In genomic region chr11:15653191-15653590, GRCh38 we compare ENCODE assay signal across 32 cellular contexts.
"Had no signal": no experiment of that assay in that cellular context is flagged by ENCODE, and none has a peak within 500 bp of the region (broad histone marks: within the 10 kb centered on the region; RNA-seq: fewer than 3 reads in every experiment).

No MANE protein-coding gene starts in this region.

- DNase-seq: activated B cell treated with CpG ODN at 0.5 μM for 24 hours; activated CD4-positive, alpha-beta memory T cell treated with anti-CD3 and anti-CD28 coated beads for 36 hours; activated CD4-positive, alpha-beta T cell treated with anti-CD3 and anti-CD28 coated beads for 4 hours; activated CD4-positive, alpha-beta T cell treated with anti-CD3 and anti-CD28 coated beads, Interleukin-2, amount 10 ng/mL, durations not matched to agents 24 days and 14 days; activated CD4-positive, alpha-beta T cell treated with anti-CD3 and anti-CD28 coated beads, Interleukin-2, amount 50 U/mL, for 1 hour; activated CD4-positive, alpha-beta T cell treated with anti-CD3 and anti-CD28 coated beads, Interleukin-2, amount 50 U/mL, for 4 hours; activated CD4-positive, CD25-positive, alpha-beta regulatory T cell treated with anti-CD3 and anti-CD28 coated beads, Interleukin-2, amount 50 U/mL, for 72 hours; activated CD8-positive, alpha-beta memory T cell treated with anti-CD3 and anti-CD28 coated beads, Interleukin-2, amount 50 U/mL, for 4 hours; activated CD8-positive, alpha-beta T cell treated with anti-CD3 and anti-CD28 coated beads for 36 hours; activated effector memory CD4-positive, alpha-beta T cell treated with anti-CD3 and anti-CD28 coated beads, Interleukin-2, amount 50 U/mL, for 16 hours; activated gamma-delta T cell treated with Interleukin-2 at 50 U/mL for 16 hours; activated naive CD4-positive, alpha-beta T cell; activated naive CD4-positive, alpha-beta T cell treated with anti-CD3 and anti-CD28 coated beads for 36 hours; activated naive CD4-positive, alpha-beta T cell treated with anti-CD3 and anti-CD28 coated beads, Interleukin-2, amount 50 U/mL, for 16 hours; activated naive CD8-positive, alpha-beta T cell treated with anti-CD3 and anti-CD28 coated beads for 36 hours; activated T-cell treated with anti-CD3 and anti-CD28 coated beads for 4 hours; activated T-cell treated with anti-CD3 and anti-CD28 coated beads, Interleukin-2, amount 50 U/mL, for 1 hour; activated T-cell treated with anti-CD3 and anti-CD28 coated beads, Interleukin-2, amount 50 U/mL, for 4 hours; activated T-cell treated with anti-CD3 and anti-CD28 coated beads, Interleukin-2, amount 50 U/mL, for 72 hours; amniotic stem cell; aorta; body of pancreas; brain microvascular endothelial cell; central memory CD4-positive, alpha-beta T cell; T-helper 1 cell; T-helper 2 cell; T-helper 9 cell had no signal

- FAIRE-seq: astrocyte, TTC549 had no signal

- H3K4me3 ChIP-seq: adrenal gland, body of pancreas, breast epithelium had no signal

- H3K27ac ChIP-seq: adrenal gland, body of pancreas, brain microvascular endothelial cell, breast epithelium, VCaP had no signal

- H3K36me3 ChIP-seq: adrenal gland, brain microvascular endothelial cell, breast epithelium had no signal

- H3K27me3 ChIP-seq: adrenal gland, body of pancreas, brain microvascular endothelial cell, breast epithelium had no signal

- H3K4me1 ChIP-seq: breast epithelium had no signal

- H3K9me3 ChIP-seq: adrenal gland, body of pancreas, breast epithelium had no signal
